Comparison of ENCODE assay signal across 12 cellular contexts in the genomic region with DNA sequence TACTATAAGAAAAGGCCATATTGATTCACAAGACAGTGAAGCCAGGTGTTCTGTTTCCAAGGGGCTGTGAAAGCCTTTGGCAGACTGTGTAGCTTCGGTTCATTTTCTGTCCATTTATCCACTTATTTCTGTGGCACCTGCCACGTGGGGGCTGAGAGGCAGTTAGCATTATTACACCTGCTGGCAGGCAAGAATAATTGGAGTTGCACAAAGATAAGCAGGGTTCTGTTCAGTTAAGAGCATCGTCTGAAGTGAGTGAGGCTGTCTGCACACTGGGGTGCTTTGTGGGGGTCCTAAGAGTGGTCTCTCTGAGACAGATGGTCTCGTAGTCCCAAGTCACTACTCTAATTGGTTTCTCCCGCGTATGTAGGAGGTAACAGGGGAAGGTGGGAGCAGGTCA.
DNase-seq lines count a peak whose midpoint lies in the region; ATAC-seq lines count a peak whose summit lies in the region.
"Had no signal": no experiment of that assay in that cellular context is flagged by ENCODE, and none has a peak within 500 bp of the region (broad histone marks: within the 10 kb centered on the region; RNA-seq: fewer than 3 reads in every experiment).

No MANE protein-coding gene starts in this region.

- H3K36me3 Mint-ChIP-seq in activated naive CD4-positive, alpha-beta T cell treated with anti-CD3 and anti-CD28 coated beads, Interleukin-2, amount 10 ng/mL, durations not matched to agents 7 days and 5 days = peaks cover 6% of the 10 kb centered on the region
- H3K36me3 Mint-ChIP-seq in T-helper 2 cell treated with Interferon-gamma antibody and Interleukin-4, amounts not matched to agents 5 μg/mL and 100 μg/mL, for 36 hours (ENCODE audit: low read depth) = no peaks in the 10 kb centered on the region
- H3K36me3 Mint-ChIP-seq in stimulated activated effector memory CD8-positive, alpha-beta T cell treated with anti-CD3 and anti-CD28 coated beads, Interleukin-12 subunit alpha, Interleukin-12 subunit beta, amount 100 ng/mL, for 72 hours = no peaks in the 10 kb centered on the region

- no peak overlapping the region for H3K4me3 Mint-ChIP-seq in activated naive CD4-positive, alpha-beta T cell treated with anti-CD3 and anti-CD28 coated beads, Interleukin-2, amount 10 ng/mL, durations not matched to agents 7 days and 5 days
- H3K4me3 Mint-ChIP-seq in T-helper 2 cell treated with Interferon-gamma antibody and Interleukin-4, amounts not matched to agents 5 μg/mL and 100 μg/mL, for 36 hours = peak overlapping the region; percentile 1
- H3K4me3 Mint-ChIP-seq in stimulated activated effector memory CD8-positive, alpha-beta T cell treated with anti-CD3 and anti-CD28 coated beads, Interleukin-12 subunit alpha, Interleukin-12 subunit beta, amount 100 ng/mL, for 72 hours = peak overlapping the region; percentile 18

- H3K9me3 Mint-ChIP-seq in activated naive CD4-positive, alpha-beta T cell treated with anti-CD3 and anti-CD28 coated beads, Interleukin-2, amount 10 ng/mL, durations not matched to agents 7 days and 5 days = peaks cover 4% of the 10 kb centered on the region
- no peaks in the 10 kb centered on the region for H3K9me3 Mint-ChIP-seq in T-helper 2 cell treated with Interferon-gamma antibody and Interleukin-4, amounts not matched to agents 5 μg/mL and 100 μg/mL, for 36 hours
- no peaks in the 10 kb centered on the region for H3K9me3 Mint-ChIP-seq in stimulated activated effector memory CD8-positive, alpha-beta T cell treated with anti-CD3 and anti-CD28 coated beads, Interleukin-12 subunit alpha, Interleukin-12 subunit beta, amount 100 ng/mL, for 72 hours

- CTCF ChIA-PET in activated naive CD4-positive, alpha-beta T cell treated with anti-CD3 and anti-CD28 coated beads, Interleukin-2, amount 10 ng/mL, durations not matched to agents 7 days and 5 days (lab: Charles Lee) = interaction anchor here (0.8 to 3.2 kb wide), 11 partner anchors 45 to 734 kb away, joined by 3 to 15 read pairs (median 4); a partner anchor contains a TSS

- DNase-seq in activated naive CD4-positive, alpha-beta T cell treated with anti-CD3 and anti-CD28 coated beads, Interleukin-2, amount 10 ng/mL, durations not matched to agents 7 days and 5 days = no peak
- DNase-seq in activated naive CD4-positive, alpha-beta T cell (lab: John Stamatoyannopoulos, UW) = no peak
- DNase-seq in NCI-H146 (lab: John Stamatoyannopoulos, UW) = peak; percentile 85
- no peak for DNase-seq in T-helper 2 cell treated with Interferon-gamma antibody and Interleukin-4, amounts not matched to agents 5 μg/mL and 100 μg/mL, for 36 hours (ENCODE audit: low spot score)
- DNase-seq in stimulated activated effector memory CD8-positive, alpha-beta T cell treated with anti-CD3 and anti-CD28 coated beads, Interleukin-12 subunit alpha, Interleukin-12 subunit beta, amount 100 ng/mL, for 72 hours (ENCODE audit: low spot score in 2 of 2) = no peak
- no peak for DNase-seq in stimulated activated CD4-positive, alpha-beta T cell treated with anti-CD3 and anti-CD28 coated beads, Interleukin-2, amount 100 ng/mL, for 24 hours
- DNase-seq: dorsolateral prefrontal cortex, GF-D8, psoas muscle had no signal

- H3K27me3 Mint-ChIP-seq in activated naive CD4-positive, alpha-beta T cell treated with anti-CD3 and anti-CD28 coated beads, Interleukin-2, amount 10 ng/mL, durations not matched to agents 7 days and 5 days = no peaks in the 10 kb centered on the region
- H3K27me3 Mint-ChIP-seq in T-helper 2 cell treated with Interferon-gamma antibody and Interleukin-4, amounts not matched to agents 5 μg/mL and 100 μg/mL, for 36 hours (ENCODE audit: low read depth) = no peaks in the 10 kb centered on the region

- peak overlapping the region; percentile 40 for H3K27ac Mint-ChIP-seq in activated naive CD4-positive, alpha-beta T cell treated with anti-CD3 and anti-CD28 coated beads, Interleukin-2, amount 10 ng/mL, durations not matched to agents 7 days and 5 days
- H3K27ac Mint-ChIP-seq in T-helper 2 cell treated with Interferon-gamma antibody and Interleukin-4, amounts not matched to agents 5 μg/mL and 100 μg/mL, for 36 hours = no peak overlapping the region
- peak overlapping the region; percentile 84 for H3K27ac Mint-ChIP-seq in stimulated activated effector memory CD8-positive, alpha-beta T cell treated with anti-CD3 and anti-CD28 coated beads, Interleukin-12 subunit alpha, Interleukin-12 subunit beta, amount 100 ng/mL, for 72 hours

- peaks cover 83% of the 10 kb centered on the region for H3K4me1 Mint-ChIP-seq in activated naive CD4-positive, alpha-beta T cell treated with anti-CD3 and anti-CD28 coated beads, Interleukin-2, amount 10 ng/mL, durations not matched to agents 7 days and 5 days
- peaks cover 65% of the 10 kb centered on the region for H3K4me1 Mint-ChIP-seq in T-helper 2 cell treated with Interferon-gamma antibody and Interleukin-4, amounts not matched to agents 5 μg/mL and 100 μg/mL, for 36 hours (ENCODE audit: low read depth)
- H3K4me1 Mint-ChIP-seq in stimulated activated effector memory CD8-positive, alpha-beta T cell treated with anti-CD3 and anti-CD28 coated beads, Interleukin-12 subunit alpha, Interleukin-12 subunit beta, amount 100 ng/mL, for 72 hours = peaks cover 74% of the 10 kb centered on the region

- ATAC-seq in stimulated activated effector memory CD8-positive, alpha-beta T cell treated with anti-CD3 and anti-CD28 coated beads, Interleukin-12 subunit alpha, Interleukin-12 subunit beta, amount 100 ng/mL, for 72 hours = peak; percentile 1
- ATAC-seq in HG03280 (IDR thresholded peaks at IDR 0.05; ENCODE audit: unreplicated experiment) (no peak), HG02973 (IDR thresholded peaks at IDR 0.05; ENCODE audit: unreplicated experiment) (no peak)
- ATAC-seq: psoas muscle, SK-N-SH treated with all-trans-retinoic acid at 6 μM for 48 hours had no signal
